25 cellular contexts compared by ENCODE assay signal in genomic region chr9:106535439-106535838, GRCh38.
DNase-seq lines count a peak whose midpoint lies in the region; ATAC-seq and TF ChIP-seq lines count a peak whose summit lies in the region.
"Had no signal": no experiment of that assay in that cellular context is flagged by ENCODE, and none has a peak within 500 bp of the region (broad histone marks: within the 10 kb centered on the region; RNA-seq: fewer than 3 reads in every experiment).

No MANE protein-coding gene starts in this region.

- ATAC-seq in heart left ventricle (peak; percentile 16 to 87 (median 60)), right cardiac atrium (peak; percentile 33 to 72), HG03175 (IDR thresholded peaks at IDR 0.05; ENCODE audit: unreplicated experiment) (no peak)
- ATAC-seq in activated T-helper 17 cell treated with anti-CD3 and anti-CD28 coated beads, Interleukin-2, amount 50 U/mL, for 72 hours (replicated peaks) = no peak
- ATAC-seq: gastroesophageal sphincter; naive thymus-derived CD8-positive, alpha-beta T cell had no signal

- H3K4me3 Mint-ChIP-seq in activated T-helper 17 cell treated with anti-CD3 and anti-CD28 coated beads, Interleukin-2, amount 50 U/mL, for 72 hours = no peak overlapping the region
- H3K4me3 Mint-ChIP-seq: activated T-cell treated with anti-CD3 and anti-CD28 coated beads, Interleukin-2, amount 50 U/mL, for 24 hours; B cell; CD8-positive, alpha-beta memory T cell; memory B cell; naive thymus-derived CD8-positive, alpha-beta T cell had no signal

- H3K9me3 ChIP-seq in heart left ventricle = no peaks in the 10 kb centered on the region
- no peaks in the 10 kb centered on the region for H3K9me3 ChIP-seq in right cardiac atrium (ENCODE audit: control insufficient read depth, low read length)
- H3K9me3 ChIP-seq: gastroesophageal sphincter, stomach, tibial nerve had no signal

- no peaks in the 10 kb centered on the region for H3K4me1 Mint-ChIP-seq in activated T-helper 17 cell treated with anti-CD3 and anti-CD28 coated beads, Interleukin-2, amount 50 U/mL, for 72 hours
- H3K4me1 Mint-ChIP-seq: B cell; CD8-positive, alpha-beta memory T cell; memory B cell; naive thymus-derived CD8-positive, alpha-beta T cell had no signal

- TF ChIP-seq CTCF in heart left ventricle (IDR thresholded peaks at IDR 0.05) = no peak

- H3K9me3 Mint-ChIP-seq in activated T-helper 17 cell treated with anti-CD3 and anti-CD28 coated beads, Interleukin-2, amount 50 U/mL, for 72 hours = peaks cover 16% of the 10 kb centered on the region

- H3K27me3 Mint-ChIP-seq in activated T-helper 17 cell treated with anti-CD3 and anti-CD28 coated beads, Interleukin-2, amount 50 U/mL, for 72 hours = no peaks in the 10 kb centered on the region
- H3K27me3 Mint-ChIP-seq: activated T-cell treated with anti-CD3 and anti-CD28 coated beads, Interleukin-2, amount 50 U/mL, for 24 hours; B cell; CD8-positive, alpha-beta memory T cell; memory B cell; naive thymus-derived CD8-positive, alpha-beta T cell had no signal

- H3K27ac Mint-ChIP-seq in activated T-helper 17 cell treated with anti-CD3 and anti-CD28 coated beads, Interleukin-2, amount 50 U/mL, for 72 hours = no peak overlapping the region
- H3K27ac Mint-ChIP-seq: activated T-cell treated with anti-CD3 and anti-CD28 coated beads, Interleukin-2, amount 50 U/mL, for 24 hours; B cell; CD8-positive, alpha-beta memory T cell; memory B cell; naive thymus-derived CD8-positive, alpha-beta T cell had no signal

- H3K4me1 ChIP-seq in heart left ventricle (peaks cover 0 to 22% (median 6%) of the 10 kb centered on the region in 12 donors), right cardiac atrium (ENCODE audit: control insufficient read depth, insufficient read depth, low read length) (peaks cover 6% of the 10 kb centered on the region)
- H3K4me1 ChIP-seq: gastroesophageal sphincter, parathyroid adenoma had no signal

- intact Hi-C loops in heart left ventricle (cut with DNase I) = loop anchor here in 1 of 10 donors (10.0 kb wide), 1 partner anchor 61 kb away; no protein-coding TSS in a partner anchor
- intact Hi-C loops in cardiac septum (cut with DNase I) = no loop called here
- intact Hi-C loops in right cardiac atrium (cut with DNase I) = no loop called here

- no peaks in the 10 kb centered on the region for H3K36me3 ChIP-seq in heart left ventricle
- H3K36me3 ChIP-seq: gastroesophageal sphincter, stomach, tibial nerve had no signal

- no peak overlapping the region for H3K27ac ChIP-seq in heart left ventricle
- H3K27ac ChIP-seq in right cardiac atrium (ENCODE audit: low read length) = no peak overlapping the region
- H3K27ac ChIP-seq: gastroesophageal sphincter, parathyroid adenoma, stomach, tibial nerve had no signal

- WGBS in heart left ventricle, 4 donors = 0 to 13% (median 6%) methylated on average over 1 of the region's 1 CpG
- WGBS in right cardiac atrium = 3% methylated on average over 1 of the region's 1 CpG

- H3K4me3 ChIP-seq in heart left ventricle = no peak overlapping the region
- H3K4me3 ChIP-seq in right cardiac atrium (ENCODE audit: low read length) = no peak overlapping the region
- H3K4me3 ChIP-seq: gastroesophageal sphincter, stomach, tibial nerve had no signal

- no peaks in the 10 kb centered on the region for H3K36me3 Mint-ChIP-seq in activated T-helper 17 cell treated with anti-CD3 and anti-CD28 coated beads, Interleukin-2, amount 50 U/mL, for 72 hours (ENCODE audit: low read depth)
- H3K36me3 Mint-ChIP-seq: CD8-positive, alpha-beta memory T cell; memory B cell; naive thymus-derived CD8-positive, alpha-beta T cell had no signal

- DNase-seq in heart left ventricle (peak in 1 of 5 donors; percentile 36), cardiac septum (ENCODE audit: low spot score) (no peak), right cardiac atrium (no peak), middle frontal gyrus (ENCODE audit: extremely low spot score, low spot score) (peak; percentile 10), OCI-M1 (lab: John Stamatoyannopoulos, UW) (no peak), DMS 273 (lab: John Stamatoyannopoulos, UW; ENCODE audit: unreplicated experiment) (no peak)
- DNase-seq: activated CD4-positive, alpha-beta T cell treated with anti-CD3 and anti-CD28 coated beads for 4 hours; activated T-cell treated with anti-CD3 and anti-CD28 coated beads, Interleukin-2, amount 50 U/mL, for 24 hours; amygdala; CD8-positive, alpha-beta memory T cell; GF-D8; naive thymus-derived CD8-positive, alpha-beta T cell; NCI-H1105 treated with DMSO at 0.1 percent for 48 hours; NCI-H2029 treated with DMSO at 0.1 percent for 48 hours; NCI-H226; NCI-H748 treated with DMSO at 0.1 percent for 48 hours; stimulated activated CD8-positive, alpha-beta memory T cell treated with anti-CD3 and anti-CD28 coated beads, Interleukin-4, amount 100 ng/mL, for 48 hours; stomach had no signal

- H3K27me3 ChIP-seq in heart left ventricle (no peaks in the 10 kb centered on the region), right cardiac atrium (ENCODE audit: control insufficient read depth, insufficient read depth) (no peaks in the 10 kb centered on the region)
- H3K27me3 ChIP-seq: gastroesophageal sphincter, stomach, tibial nerve had no signal

- no peak for TF ChIP-seq POLR2A in heart left ventricle (IDR thresholded peaks at IDR 0.05)

Comparison
In these comparisons a context has a peak if more than half of its experiments do, and no peak if none do; other contexts are left out.
1. ATAC-seq: peak in heart left ventricle (4 of 4) and right cardiac atrium (2 of 2); none in HG03175 (single experiment) and activated T-helper 17 cell treated with anti-CD3 and anti-CD28 coated beads, Interleukin-2, amount 50 U/mL, for 72 hours (single experiment).